Comparison of ENCODE assay signal across 12 cellular contexts in the genomic region with DNA sequence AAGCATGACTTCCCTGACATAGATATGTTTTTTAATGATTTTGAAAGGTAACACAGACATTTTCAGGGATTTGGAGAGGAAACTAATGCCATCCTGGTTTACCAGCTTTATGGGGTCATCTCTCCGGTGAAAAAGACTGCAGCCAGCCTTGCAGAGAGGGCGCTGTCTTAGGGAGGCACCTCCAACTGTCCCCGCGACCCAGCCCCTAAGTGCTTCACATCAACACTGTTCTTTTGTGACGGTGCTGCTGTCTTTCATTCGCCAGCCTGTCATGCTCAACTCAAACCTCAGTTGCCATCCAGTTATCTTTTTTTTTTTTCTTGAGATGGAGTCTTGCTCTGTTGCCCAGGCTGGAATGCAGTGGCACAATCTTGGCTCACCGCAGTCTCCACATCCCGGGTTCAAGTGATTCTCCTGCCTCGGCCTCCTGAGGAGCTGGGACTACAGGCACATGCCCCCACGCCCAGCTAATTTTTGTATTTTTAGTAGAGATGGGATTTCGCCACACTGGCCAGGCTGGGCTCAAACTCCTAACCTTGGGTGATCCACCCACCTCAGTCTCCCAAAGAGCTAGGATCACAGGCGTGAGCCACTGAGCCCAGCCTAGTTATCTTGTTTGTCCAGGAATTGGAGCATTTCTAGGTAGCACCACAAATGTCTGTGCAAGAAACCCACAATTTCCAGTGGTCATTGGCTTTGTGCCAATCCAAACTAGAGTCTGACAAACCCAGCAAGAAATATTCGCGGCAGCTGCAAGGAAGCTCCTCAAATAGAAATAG. TPM values are rescaled to one million over a fixed set of nuclear protein-coding genes. Genes with fewer than 3 reads are reported as not detected.
A peak's percentile ranks its signal among the peaks of the same experiment; 100 is the strongest.
DNase-seq lines count a peak whose midpoint lies in the region; ATAC-seq, FAIRE-seq and TF ChIP-seq lines count a peak whose summit lies in the region.
"Had no signal": no experiment of that assay in that cellular context is flagged by ENCODE, and none has a peak within 500 bp of the region (broad histone marks: within the 10 kb centered on the region; RNA-seq: fewer than 3 reads in every experiment).

No MANE protein-coding gene starts in this region.

- no peak for ATAC-seq in CD8-positive, alpha-beta T cell

- peaks cover 30% of the 10 kb centered on the region for H3K4me1 Mint-ChIP-seq in CD8-positive, alpha-beta T cell (ENCODE audit: low read depth)
- H3K4me1 Mint-ChIP-seq in activated CD4-positive, alpha-beta T cell treated with anti-CD3 and anti-CD28 coated beads, Interleukin-2, amount 10 ng/mL, durations not matched to agents 7 days and 5 days, result peaks cover 36% of the 10 kb centered on the region

- TF ChIP-seq CTCF in CD8-positive, alpha-beta T cell (IDR thresholded peaks at IDR 0.05), result no peak
- TF ChIP-seq CTCF in VCaP (conservative IDR thresholded peaks at IDR 0.05), result no peak
- TF ChIP-seq CTCF in uterus (IDR thresholded peaks at IDR 0.05), result no peak

- H3K4me3 Mint-ChIP-seq in CD8-positive, alpha-beta T cell, result no peak overlapping the region
- H3K4me3 Mint-ChIP-seq in activated CD4-positive, alpha-beta T cell treated with anti-CD3 and anti-CD28 coated beads, Interleukin-2, amount 10 ng/mL, durations not matched to agents 7 days and 5 days, result no peak overlapping the region
- H3K4me3 Mint-ChIP-seq: stimulated activated naive CD8-positive, alpha-beta T cell treated with anti-CD3 and anti-CD28 coated beads, Interleukin-15, Interleukin-2, amounts not matched to agents 100 ng/mL and 50 ng/mL, for 24 hours had no signal

- intact Hi-C loops in CD8-positive, alpha-beta T cell (cut with DNase I, micrococcal nuclease), result no loop called here
- intact Hi-C loops in uterus (cut with DNase I; ENCODE audit: low total_unique reads), result no loop called here

- DNase-seq in CD8-positive, alpha-beta T cell, result no peak
- DNase-seq in HTR-8/SVneo (ENCODE audit: insufficient read length, low spot score), result peak; percentile 56
- DNase-seq in iris pigment epithelial cell (ENCODE audit: low read depth), result peak; percentile 87
- DNase-seq in T-helper 9 cell, result no peak
- DNase-seq in uterus, result no peak
- DNase-seq in mesenteric fat pad (ENCODE audit: low spot score), result no peak
- no peak for DNase-seq in activated CD4-positive, alpha-beta T cell treated with anti-CD3 and anti-CD28 coated beads, Interleukin-2, amount 10 ng/mL, durations not matched to agents 7 days and 5 days
- DNase-seq: small intestine had no signal

- H3K9me3 ChIP-seq in CD8-positive, alpha-beta T cell (ENCODE audit: low read length), result no peaks in the 10 kb centered on the region
- no peaks in the 10 kb centered on the region for H3K9me3 ChIP-seq in uterus

- H3K36me3 ChIP-seq in CD8-positive, alpha-beta T cell (ENCODE audit: insufficient read depth, low read length), result no peaks in the 10 kb centered on the region
- H3K36me3 ChIP-seq in uterus, result no peaks in the 10 kb centered on the region

- POLR2A ChIA-PET in CD8-positive, alpha-beta T cell (lab: Charles Lee), result no interaction called here
- POLR2A ChIA-PET in activated CD4-positive, alpha-beta T cell treated with anti-CD3 and anti-CD28 coated beads, Interleukin-2, amount 10 ng/mL, durations not matched to agents 7 days and 5 days (lab: Charles Lee), result no interaction called here

- peaks cover 30% of the 10 kb centered on the region for H3K4me1 ChIP-seq in CD8-positive, alpha-beta T cell (ENCODE audit: insufficient read depth, low read length)
- no peaks in the 10 kb centered on the region for H3K4me1 ChIP-seq in uterus

- no peaks in the 10 kb centered on the region for H3K9me3 Mint-ChIP-seq in CD8-positive, alpha-beta T cell
- H3K9me3 Mint-ChIP-seq in activated CD4-positive, alpha-beta T cell treated with anti-CD3 and anti-CD28 coated beads, Interleukin-2, amount 10 ng/mL, durations not matched to agents 7 days and 5 days, result no peaks in the 10 kb centered on the region
- H3K9me3 Mint-ChIP-seq: stimulated activated naive CD8-positive, alpha-beta T cell treated with anti-CD3 and anti-CD28 coated beads, Interleukin-15, Interleukin-2, amounts not matched to agents 100 ng/mL and 50 ng/mL, for 24 hours had no signal

- H3K27ac ChIP-seq in CD8-positive, alpha-beta T cell (ENCODE audit: low read depth, low read length), result no peak overlapping the region
- peak overlapping the region; percentile 100 for H3K27ac ChIP-seq in VCaP
- H3K27ac ChIP-seq in uterus, result no peak overlapping the region

- no peaks in the 10 kb centered on the region for H3K27me3 Mint-ChIP-seq in CD8-positive, alpha-beta T cell (ENCODE audit: low read depth)
- H3K27me3 Mint-ChIP-seq in activated CD4-positive, alpha-beta T cell treated with anti-CD3 and anti-CD28 coated beads, Interleukin-2, amount 10 ng/mL, durations not matched to agents 7 days and 5 days, result no peaks in the 10 kb centered on the region
- H3K27me3 Mint-ChIP-seq: stimulated activated naive CD8-positive, alpha-beta T cell treated with anti-CD3 and anti-CD28 coated beads, Interleukin-15, Interleukin-2, amounts not matched to agents 100 ng/mL and 50 ng/mL, for 24 hours had no signal

- peak overlapping the region; percentile 37 for H3K27ac Mint-ChIP-seq in CD8-positive, alpha-beta T cell
- no peak overlapping the region for H3K27ac Mint-ChIP-seq in activated CD4-positive, alpha-beta T cell treated with anti-CD3 and anti-CD28 coated beads, Interleukin-2, amount 10 ng/mL, durations not matched to agents 7 days and 5 days
- H3K27ac Mint-ChIP-seq: stimulated activated naive CD8-positive, alpha-beta T cell treated with anti-CD3 and anti-CD28 coated beads, Interleukin-15, Interleukin-2, amounts not matched to agents 100 ng/mL and 50 ng/mL, for 24 hours had no signal

- TF ChIP-seq POLR2A in uterus (IDR thresholded peaks at IDR 0.05), result no peak

- H3K4me3 ChIP-seq in CD8-positive, alpha-beta T cell (ENCODE audit: low read depth, low read length), result no peak overlapping the region
- no peak overlapping the region for H3K4me3 ChIP-seq in uterus
- H3K4me3 ChIP-seq: lung had no signal

- H3K36me3 Mint-ChIP-seq in CD8-positive, alpha-beta T cell, result no peaks in the 10 kb centered on the region
- no peaks in the 10 kb centered on the region for H3K36me3 Mint-ChIP-seq in activated CD4-positive, alpha-beta T cell treated with anti-CD3 and anti-CD28 coated beads, Interleukin-2, amount 10 ng/mL, durations not matched to agents 7 days and 5 days (ENCODE audit: low read depth)

- CTCF ChIA-PET in CD8-positive, alpha-beta T cell (lab: Charles Lee), result interaction anchor here (1.4 to 1.5 kb wide), 2 partner anchors 140 to 154 kb away, joined by 3 to 4 read pairs; no protein-coding TSS in a partner anchor
- CTCF ChIA-PET in activated CD4-positive, alpha-beta T cell treated with anti-CD3 and anti-CD28 coated beads, Interleukin-2, amount 10 ng/mL, durations not matched to agents 7 days and 5 days (lab: Charles Lee), result interaction anchor here (0.6 to 1.0 kb wide), 2 partner anchors 12 to 1036 kb away, joined by 4 read pairs; no protein-coding TSS in a partner anchor

- H3K27me3 ChIP-seq in CD8-positive, alpha-beta T cell (ENCODE audit: insufficient read depth, low read length), result no peaks in the 10 kb centered on the region
- no peaks in the 10 kb centered on the region for H3K27me3 ChIP-seq in uterus

- no peak for FAIRE-seq in HTR-8/SVneo (lab: Jason Lieb, UNC)
- FAIRE-seq: small intestine, TTC549 had no signal

RNA-seq across cellular contexts. Expression of a gene that starts 24.1 kb away (rescaled TPM):
- 10 to 100 TPM; 11.2 to 12.2 TPM for total RNA-seq in CD8-positive, alpha-beta T cell
- total RNA-seq in uterus (10 to 100 TPM in 1 of 4 donors, 1 to 10 TPM in 2, under 1 TPM in 1; 0.59 to 15.0 (median 6.9) TPM), mesenteric fat pad (7.9 TPM)
- total RNA-seq in activated CD4-positive, alpha-beta T cell treated with anti-CD3 and anti-CD28 coated beads, Interleukin-2, amount 10 ng/mL, durations not matched to agents 7 days and 5 days, result 1 to 10 TPM; 4.7 to 6.1 TPM

Comparison
In these comparisons a context has a peak if more than half of its experiments do, and no peak if none do; other contexts are left out.
1. DNase-seq: peak in HTR-8/SVneo (single experiment) and iris pigment epithelial cell (single experiment); none in CD8-positive, alpha-beta T cell (0 of 7), T-helper 9 cell (single experiment), uterus (0 of 2), mesenteric fat pad (single experiment) and activated CD4-positive, alpha-beta T cell treated with anti-CD3 and anti-CD28 coated beads, Interleukin-2, amount 10 ng/mL, durations not matched to agents 7 days and 5 days (single experiment).